In the genomic region with DNA sequence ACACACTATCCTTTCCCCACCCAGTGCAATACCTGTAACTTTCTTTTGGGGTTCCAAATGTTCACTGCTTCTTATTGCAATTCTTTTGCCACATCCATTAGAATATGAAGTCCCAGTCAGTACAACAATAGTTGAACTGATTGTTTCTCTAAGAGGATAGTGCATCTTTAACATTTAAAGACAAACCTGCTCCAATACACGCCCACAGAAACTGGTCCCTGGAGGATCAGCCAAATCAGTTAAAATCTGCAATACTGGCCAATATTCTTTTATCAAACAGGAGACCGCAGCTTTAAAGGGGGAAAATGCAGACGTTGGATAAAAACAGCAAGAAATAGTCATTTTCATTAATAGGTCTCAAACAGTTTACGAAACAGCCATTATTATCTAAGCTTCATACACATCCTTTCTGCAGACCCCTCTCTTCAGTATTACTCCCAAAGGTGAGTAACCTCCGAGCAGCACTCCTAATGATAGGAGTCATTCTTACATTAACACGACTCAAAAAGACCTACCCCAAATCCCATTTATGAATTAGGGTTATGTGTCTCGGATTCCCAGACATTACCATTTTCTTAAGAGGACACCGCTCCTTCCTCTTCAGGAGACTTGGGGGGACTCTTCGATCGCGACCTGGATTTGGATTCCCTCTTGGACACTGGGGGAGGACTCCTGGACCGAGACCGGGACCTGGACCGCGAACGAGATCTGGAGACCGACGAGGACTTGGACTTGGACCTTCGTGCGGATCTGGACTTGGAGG, we compare ENCODE assay signal across 8 cellular contexts. TPM values are rescaled to one million over a fixed set of nuclear protein-coding genes. Genes with fewer than 3 reads are reported as not detected.
DNase-seq lines count a peak whose midpoint lies in the region; ATAC-seq and TF ChIP-seq lines count a peak whose summit lies in the region.

No MANE protein-coding gene starts in this region.

- H3K36me3 Mint-ChIP-seq in activated CD4-positive, alpha-beta T cell treated with anti-CD3 and anti-CD28 coated beads for 36 hours (ENCODE audit: low read depth) = peaks cover 55% of the 10 kb centered on the region
- H3K36me3 Mint-ChIP-seq in activated T-helper 1 cell treated with anti-CD3 and anti-CD28 coated beads, Interleukin-12 subunit alpha, Interleukin-12 subunit beta, Interleukin-2, Interleukin-4 antibody, amounts not matched to agents 30 ng/mL and 10 ng/mL and 1 ng/mL, durations not matched to agents 14 hours and 24 hours and 36 hours (ENCODE audit: low read depth) = peaks cover 48% of the 10 kb centered on the region

- H3K27me3 ChIP-seq in iPS-20b (ENCODE audit: insufficient read depth, low read length) (no peaks in the 10 kb centered on the region), suprapubic skin (no peaks in the 10 kb centered on the region)

- H3K9me3 ChIP-seq in iPS-20b (ENCODE audit: insufficient read depth, low read depth, low read length) (no peaks in the 10 kb centered on the region), suprapubic skin (no peaks in the 10 kb centered on the region)

- intact Hi-C loops in activated CD4-positive, alpha-beta T cell treated with anti-CD3 and anti-CD28 coated beads for 36 hours (cut with DNase I, micrococcal nuclease) = loop anchor here (1.0 to 10.0 kb wide), 11 partner anchors 178 to 1961 kb away; a partner anchor contains a TSS
- intact Hi-C loops in activated T-helper 1 cell treated with anti-CD3 and anti-CD28 coated beads, Interleukin-12 subunit alpha, Interleukin-12 subunit beta, Interleukin-2, Interleukin-4 antibody, amounts not matched to agents 30 ng/mL and 10 ng/mL and 1 ng/mL, durations not matched to agents 14 hours and 24 hours and 36 hours (cut with micrococcal nuclease) = loop anchor here (2.0 to 5.0 kb wide), 6 partner anchors 179 to 1393 kb away; a partner anchor contains a TSS

- no peak for TF ChIP-seq EP300 in suprapubic skin (IDR thresholded peaks at IDR 0.05)

- CTCF ChIA-PET in activated CD4-positive, alpha-beta T cell treated with anti-CD3 and anti-CD28 coated beads for 36 hours (lab: Charles Lee) = interaction anchor here (0.7 kb wide), 1 partner anchor 177 kb away, joined by 5 read pairs; no protein-coding TSS in a partner anchor

- H3K27ac ChIP-seq in iPS-20b (ENCODE audit: low read length) = peak overlapping the region; percentile 82
- peak overlapping the region; percentile 98 for H3K27ac ChIP-seq in suprapubic skin

- 2% methylated on average over 20 of the region's 20 CpGs for WGBS in suprapubic skin

- no peaks in the 10 kb centered on the region for H3K27me3 Mint-ChIP-seq in activated CD4-positive, alpha-beta T cell treated with anti-CD3 and anti-CD28 coated beads for 36 hours
- H3K27me3 Mint-ChIP-seq in activated T-helper 1 cell treated with anti-CD3 and anti-CD28 coated beads, Interleukin-12 subunit alpha, Interleukin-12 subunit beta, Interleukin-2, Interleukin-4 antibody, amounts not matched to agents 30 ng/mL and 10 ng/mL and 1 ng/mL, durations not matched to agents 14 hours and 24 hours and 36 hours (ENCODE audit: insufficient read depth) = no peaks in the 10 kb centered on the region

- peaks cover 14% of the 10 kb centered on the region for H3K4me1 ChIP-seq in iPS-20b (ENCODE audit: insufficient read depth, low read length)
- H3K4me1 ChIP-seq in suprapubic skin = peaks cover 71% of the 10 kb centered on the region

- TF ChIP-seq CTCF in suprapubic skin (IDR thresholded peaks at IDR 0.05) = no peak

- peak overlapping the region; percentile 96 for H3K27ac Mint-ChIP-seq in activated CD4-positive, alpha-beta T cell treated with anti-CD3 and anti-CD28 coated beads for 36 hours
- H3K27ac Mint-ChIP-seq in activated T-helper 1 cell treated with anti-CD3 and anti-CD28 coated beads, Interleukin-12 subunit alpha, Interleukin-12 subunit beta, Interleukin-2, Interleukin-4 antibody, amounts not matched to agents 30 ng/mL and 10 ng/mL and 1 ng/mL, durations not matched to agents 14 hours and 24 hours and 36 hours = peak overlapping the region; percentile 99

- no peak for DNase-seq in activated CD4-positive, alpha-beta T cell treated with anti-CD3 and anti-CD28 coated beads for 36 hours
- no peak for DNase-seq in activated CD4-positive, alpha-beta T cell treated with anti-CD3 and anti-CD28 coated beads, Interleukin-2, amount 50 U/mL, for 4 hours
- DNase-seq in activated T-helper 1 cell treated with anti-CD3 and anti-CD28 coated beads, Interleukin-12 subunit alpha, Interleukin-12 subunit beta, Interleukin-2, Interleukin-4 antibody, amounts not matched to agents 30 ng/mL and 10 ng/mL and 1 ng/mL, durations not matched to agents 14 hours and 24 hours and 36 hours (ENCODE audit: low spot score) = no peak
- DNase-seq in suprapubic skin (ENCODE audit: low spot score in 2 of 2) (no peak), NCI-H2081 treated with DMSO at 0.1 percent for 48 hours (lab: John Stamatoyannopoulos, UW) (no peak), AG08396 (ENCODE audit: low spot score) (no peak)

- POLR2A ChIA-PET in activated CD4-positive, alpha-beta T cell treated with anti-CD3 and anti-CD28 coated beads for 36 hours (lab: Charles Lee) = interaction anchor here (0.6 to 2.6 kb wide), 4 partner anchors 8 to 1553 kb away, joined by 3 to 44 read pairs (median 4); a partner anchor contains a TSS

- no peak for TF ChIP-seq POLR2A in suprapubic skin (IDR thresholded peaks at IDR 0.05)

- peaks cover 46% of the 10 kb centered on the region for H3K4me1 Mint-ChIP-seq in activated CD4-positive, alpha-beta T cell treated with anti-CD3 and anti-CD28 coated beads for 36 hours
- peaks cover 52% of the 10 kb centered on the region for H3K4me1 Mint-ChIP-seq in activated T-helper 1 cell treated with anti-CD3 and anti-CD28 coated beads, Interleukin-12 subunit alpha, Interleukin-12 subunit beta, Interleukin-2, Interleukin-4 antibody, amounts not matched to agents 30 ng/mL and 10 ng/mL and 1 ng/mL, durations not matched to agents 14 hours and 24 hours and 36 hours (ENCODE audit: low read depth)

- H3K36me3 ChIP-seq in iPS-20b (ENCODE audit: insufficient read depth, low read depth, low read length) (peaks cover 53% of the 10 kb centered on the region), suprapubic skin (peaks cover 40% of the 10 kb centered on the region)

- H3K9ac ChIP-seq in iPS-20b (ENCODE audit: low read depth, low read length) = peak overlapping the region; percentile 99

- no peaks in the 10 kb centered on the region for H3K9me3 Mint-ChIP-seq in activated CD4-positive, alpha-beta T cell treated with anti-CD3 and anti-CD28 coated beads for 36 hours (ENCODE audit: low read depth)
- H3K9me3 Mint-ChIP-seq in activated T-helper 1 cell treated with anti-CD3 and anti-CD28 coated beads, Interleukin-12 subunit alpha, Interleukin-12 subunit beta, Interleukin-2, Interleukin-4 antibody, amounts not matched to agents 30 ng/mL and 10 ng/mL and 1 ng/mL, durations not matched to agents 14 hours and 24 hours and 36 hours = no peaks in the 10 kb centered on the region

- no peak for ATAC-seq in activated CD4-positive, alpha-beta T cell treated with anti-CD3 and anti-CD28 coated beads for 36 hours
- ATAC-seq in HG02763 (IDR thresholded peaks at IDR 0.05; ENCODE audit: unreplicated experiment) = no peak

- peak overlapping the region; percentile 85 for H3K4me3 Mint-ChIP-seq in activated CD4-positive, alpha-beta T cell treated with anti-CD3 and anti-CD28 coated beads for 36 hours
- peak overlapping the region; percentile 100 for H3K4me3 Mint-ChIP-seq in activated T-helper 1 cell treated with anti-CD3 and anti-CD28 coated beads, Interleukin-12 subunit alpha, Interleukin-12 subunit beta, Interleukin-2, Interleukin-4 antibody, amounts not matched to agents 30 ng/mL and 10 ng/mL and 1 ng/mL, durations not matched to agents 14 hours and 24 hours and 36 hours

- H3K4me3 ChIP-seq in iPS-20b (ENCODE audit: low read length) (peak overlapping the region; percentile 92), suprapubic skin (peak overlapping the region; percentile 82)

RNA-seq across cellular contexts. Expression of a gene that starts 1.4 kb away (rescaled TPM):
- total RNA-seq in activated CD4-positive, alpha-beta T cell treated with anti-CD3 and anti-CD28 coated beads for 36 hours = 100 to 1,000 TPM; 335 to 340 TPM
- total RNA-seq in activated T-helper 1 cell treated with anti-CD3 and anti-CD28 coated beads, Interleukin-12 subunit alpha, Interleukin-12 subunit beta, Interleukin-2, Interleukin-4 antibody, amounts not matched to agents 30 ng/mL and 10 ng/mL and 1 ng/mL, durations not matched to agents 14 hours and 24 hours and 36 hours = 535 and 541 TPM in 2 replicates
- total RNA-seq in suprapubic skin = 100 to 1,000 TPM; 170 to 253 (median 186) TPM

RNA-seq across cellular contexts. Expression of a gene that starts 2.2 kb away (rescaled TPM):
- total RNA-seq in activated CD4-positive, alpha-beta T cell treated with anti-CD3 and anti-CD28 coated beads for 36 hours = 10 to 100 TPM; 10.3 to 15.1 TPM
- total RNA-seq in activated T-helper 1 cell treated with anti-CD3 and anti-CD28 coated beads, Interleukin-12 subunit alpha, Interleukin-12 subunit beta, Interleukin-2, Interleukin-4 antibody, amounts not matched to agents 30 ng/mL and 10 ng/mL and 1 ng/mL, durations not matched to agents 14 hours and 24 hours and 36 hours = 16.6 and 17.1 TPM in 2 replicates
- total RNA-seq in suprapubic skin = 10 to 100 TPM; 31.5 to 78.8 (median 37.2) TPM

RNA-seq across cellular contexts. Expression of a gene that starts 9.1 kb away (rescaled TPM):
- total RNA-seq in activated CD4-positive, alpha-beta T cell treated with anti-CD3 and anti-CD28 coated beads for 36 hours = 10 to 100 TPM; 18.9 to 25.3 TPM
- total RNA-seq in activated T-helper 1 cell treated with anti-CD3 and anti-CD28 coated beads, Interleukin-12 subunit alpha, Interleukin-12 subunit beta, Interleukin-2, Interleukin-4 antibody, amounts not matched to agents 30 ng/mL and 10 ng/mL and 1 ng/mL, durations not matched to agents 14 hours and 24 hours and 36 hours = 35.5 and 38.2 TPM in 2 replicates
- 10 to 100 TPM; 20.6 to 29.9 (median 23.0) TPM for total RNA-seq in suprapubic skin

RNA-seq across cellular contexts. Expression of a gene that starts 9.4 kb away (rescaled TPM):
- total RNA-seq in activated CD4-positive, alpha-beta T cell treated with anti-CD3 and anti-CD28 coated beads for 36 hours = 10 to 100 TPM; 51.3 to 65.5 TPM
- total RNA-seq in activated T-helper 1 cell treated with anti-CD3 and anti-CD28 coated beads, Interleukin-12 subunit alpha, Interleukin-12 subunit beta, Interleukin-2, Interleukin-4 antibody, amounts not matched to agents 30 ng/mL and 10 ng/mL and 1 ng/mL, durations not matched to agents 14 hours and 24 hours and 36 hours = 80.5 TPM in 2 replicates
- total RNA-seq in suprapubic skin = 10 to 100 TPM; 13.8 to 22.1 (median 17.7) TPM

RNA-seq across cellular contexts. Expression of a gene that starts 25.0 kb away (rescaled TPM):
- 10 to 100 TPM; 18.4 to 20.2 TPM for total RNA-seq in activated CD4-positive, alpha-beta T cell treated with anti-CD3 and anti-CD28 coated beads for 36 hours
- 3.8 and 5.1 TPM in 2 replicates for total RNA-seq in activated T-helper 1 cell treated with anti-CD3 and anti-CD28 coated beads, Interleukin-12 subunit alpha, Interleukin-12 subunit beta, Interleukin-2, Interleukin-4 antibody, amounts not matched to agents 30 ng/mL and 10 ng/mL and 1 ng/mL, durations not matched to agents 14 hours and 24 hours and 36 hours
- 10 to 100 TPM; 44.5 to 67.8 (median 56.9) TPM for total RNA-seq in suprapubic skin
